2 cellular contexts compared by ENCODE assay signal in the genomic region with DNA sequence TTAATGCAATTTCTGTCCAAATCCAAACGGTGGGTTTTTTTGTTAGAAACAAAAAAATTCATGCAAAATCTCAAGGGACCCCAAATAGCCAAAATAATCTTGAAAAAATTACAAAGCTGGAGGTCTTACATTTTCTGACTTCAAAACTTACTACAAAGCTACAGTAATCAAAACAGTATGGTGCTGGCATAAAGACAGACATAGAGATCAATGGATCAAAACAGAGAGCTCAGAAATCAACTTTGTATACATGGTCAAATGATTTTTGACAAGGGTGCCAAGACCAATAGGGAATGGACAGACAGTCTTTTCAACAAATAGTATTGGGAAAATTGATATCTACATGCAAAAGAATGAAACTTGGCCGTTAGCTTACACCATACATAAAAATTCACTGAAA.
TF ChIP-seq lines count a peak whose summit lies in the region.

No MANE protein-coding gene starts in this region.

TF ChIP-seq in HEK293, 187 proteins besides CTCF, POLR2A, EP300 and RAD21:
- TF ChIP-seq, protein P1, sequence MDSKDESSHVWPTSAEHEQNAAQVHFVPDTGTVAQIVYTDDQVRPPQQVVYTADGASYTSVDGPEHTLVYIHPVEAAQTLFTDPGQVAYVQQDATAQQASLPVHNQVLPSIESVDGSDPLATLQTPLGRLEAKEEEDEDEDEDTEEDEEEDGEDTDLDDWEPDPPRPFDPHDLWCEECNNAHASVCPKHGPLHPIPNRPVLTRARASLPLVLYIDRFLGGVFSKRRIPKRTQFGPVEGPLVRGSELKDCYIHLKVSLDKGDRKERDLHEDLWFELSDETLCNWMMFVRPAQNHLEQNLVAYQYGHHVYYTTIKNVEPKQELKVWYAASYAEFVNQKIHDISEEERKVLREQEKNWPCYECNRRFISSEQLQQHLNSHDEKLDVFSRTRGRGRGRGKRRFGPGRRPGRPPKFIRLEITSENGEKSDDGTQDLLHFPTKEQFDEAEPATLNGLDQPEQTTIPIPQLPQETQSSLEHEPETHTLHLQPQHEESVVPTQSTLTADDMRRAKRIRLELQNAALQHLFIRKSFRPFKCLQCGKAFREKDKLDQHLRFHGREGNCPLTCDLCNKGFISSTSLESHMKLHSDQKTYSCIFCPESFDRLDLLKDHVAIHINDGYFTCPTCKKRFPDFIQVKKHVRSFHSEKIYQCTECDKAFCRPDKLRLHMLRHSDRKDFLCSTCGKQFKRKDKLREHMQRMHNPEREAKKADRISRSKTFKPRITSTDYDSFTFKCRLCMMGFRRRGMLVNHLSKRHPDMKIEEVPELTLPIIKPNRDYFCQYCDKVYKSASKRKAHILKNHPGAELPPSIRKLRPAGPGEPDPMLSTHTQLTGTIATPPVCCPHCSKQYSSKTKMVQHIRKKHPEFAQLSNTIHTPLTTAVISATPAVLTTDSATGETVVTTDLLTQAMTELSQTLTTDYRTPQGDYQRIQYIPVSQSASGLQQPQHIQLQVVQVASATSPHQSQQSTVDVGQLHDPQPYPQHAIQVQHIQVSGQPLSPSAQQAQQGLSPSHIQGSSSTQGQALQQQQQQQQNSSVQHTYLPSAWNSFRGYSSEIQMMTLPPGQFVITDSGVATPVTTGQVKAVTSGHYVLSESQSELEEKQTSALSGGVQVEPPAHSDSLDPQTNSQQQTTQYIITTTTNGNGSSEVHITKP (tag by site-specific recombination; IDR thresholded peaks at IDR 0.05), result no peak
- no peak for TF ChIP-seq ZNF792 (tag by site-specific recombination; IDR thresholded peaks at IDR 0.05)
- TF ChIP-seq ZNF248 (tag by site-specific recombination; IDR thresholded peaks at IDR 0.05), result no peak
- TF ChIP-seq, protein P2, sequence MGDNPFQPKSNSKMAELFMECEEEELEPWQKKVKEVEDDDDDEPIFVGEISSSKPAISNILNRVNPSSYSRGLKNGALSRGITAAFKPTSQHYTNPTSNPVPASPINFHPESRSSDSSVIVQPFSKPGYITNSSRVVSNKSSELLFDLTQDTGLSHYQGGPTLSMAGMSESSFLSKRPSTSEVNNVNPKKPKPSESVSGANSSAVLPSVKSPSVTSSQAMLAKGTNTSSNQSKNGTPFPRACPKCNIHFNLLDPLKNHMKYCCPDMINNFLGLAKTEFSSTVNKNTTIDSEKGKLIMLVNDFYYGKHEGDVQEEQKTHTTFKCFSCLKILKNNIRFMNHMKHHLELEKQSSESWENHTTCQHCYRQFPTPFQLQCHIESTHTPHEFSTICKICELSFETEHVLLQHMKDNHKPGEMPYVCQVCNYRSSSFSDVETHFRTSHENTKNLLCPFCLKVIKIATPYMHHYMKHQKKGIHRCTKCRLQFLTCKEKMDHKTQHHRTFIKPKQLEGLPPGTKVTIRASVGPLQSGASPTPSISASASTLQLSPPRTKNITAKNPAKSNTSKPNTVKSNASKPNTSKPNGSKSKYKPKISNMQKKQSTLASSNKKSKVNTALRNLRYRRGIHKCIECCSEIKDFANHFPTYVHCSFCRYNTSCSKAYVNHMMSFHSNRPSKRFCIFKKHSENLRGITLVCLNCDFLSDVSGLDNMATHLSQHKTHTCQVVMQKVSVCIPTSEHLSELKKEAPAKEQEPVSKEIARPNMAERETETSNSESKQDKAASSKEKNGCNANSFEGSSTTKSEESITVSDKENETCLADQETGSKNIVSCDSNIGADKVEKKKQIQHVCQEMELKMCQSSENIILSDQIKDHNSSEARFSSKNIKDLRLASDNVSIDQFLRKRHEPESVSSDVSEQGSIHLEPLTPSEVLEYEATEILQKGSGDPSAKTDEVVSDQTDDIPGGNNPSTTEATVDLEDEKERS (tag by site-specific recombination; IDR thresholded peaks at IDR 0.05), result 0 out of 2 replicates have a peak, but pooled peaks have one; percentile 15
- TF ChIP-seq ZNF211 (tag by site-specific recombination; IDR thresholded peaks at IDR 0.05; ENCODE audit: low read depth), result no peak
- TF ChIP-seq ZFP3 (tag by site-specific recombination; IDR thresholded peaks at IDR 0.05; ENCODE audit: low read depth), result no peak
- no peak for TF ChIP-seq ZNF239 (tag by site-specific recombination; IDR thresholded peaks at IDR 0.05)

TF ChIP-seq in H1, 55 proteins besides CTCF, POLR2A, EP300 and RAD21:
- TF ChIP-seq SP2 (IDR thresholded peaks at IDR 0.05; ENCODE audit: low read length) (no peak), ATF2 (IDR thresholded peaks at IDR 0.05; ENCODE audit: low read length) (no peak), HDAC6 (IDR thresholded peaks at IDR 0.05; ENCODE audit: low read depth, low read length) (no peak), SIX5 (IDR thresholded peaks at IDR 0.05; ENCODE audit: low read depth, low read length) (no peak)
